In the genomic region with DNA sequence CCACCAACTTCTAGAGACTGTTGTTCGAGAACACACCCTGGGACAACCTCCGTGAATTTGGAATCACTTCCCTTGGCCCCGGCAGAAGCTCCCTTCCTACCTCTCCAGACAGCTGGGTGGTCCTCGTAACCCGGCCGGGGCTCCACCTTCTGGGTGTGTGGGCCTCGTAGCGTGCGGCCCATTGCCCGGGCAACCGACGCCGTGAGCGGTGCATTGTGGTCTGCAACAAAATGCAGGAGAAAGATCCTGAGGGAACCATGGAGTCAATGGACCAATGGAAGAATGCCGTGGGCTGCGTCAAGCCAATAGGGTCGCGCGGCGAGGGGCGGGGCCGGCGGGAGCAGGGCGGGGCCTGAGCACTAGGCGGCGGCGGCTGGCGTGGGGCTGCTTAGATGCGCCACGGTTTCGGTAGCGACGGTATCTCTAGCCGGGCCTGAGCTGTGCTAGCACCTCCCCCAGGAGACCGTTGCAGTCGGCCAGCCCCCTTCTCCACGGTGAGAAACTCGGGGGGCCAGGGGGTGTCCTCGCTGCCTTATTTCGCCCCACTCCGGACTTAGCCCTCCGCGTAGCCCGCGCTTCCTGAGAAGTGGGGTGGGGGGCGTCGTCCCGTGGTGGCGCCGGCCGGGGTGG, we compare ENCODE assay signal across 8 cellular contexts. TPM values are rescaled to one million over a fixed set of nuclear protein-coding genes. Genes with fewer than 3 reads are reported as not detected.
DNase-seq lines count a peak whose midpoint lies in the region; ATAC-seq and TF ChIP-seq lines count a peak whose summit lies in the region.

A gene (plus strand): TSS at position 391 of the 630 bp plus-strand sequence. CDS start 309 bp downstream, outside the sequence.

- CTCF ChIA-PET in mammary epithelial cell (lab: Charles Lee; ENCODE audit: low non-redundant PET): no interaction called here

- TF ChIP-seq CTCF in WERI-Rb-1 (IDR thresholded peaks at IDR 0.05; ENCODE audit: low read depth, low read length) (no peak), mammary epithelial cell (conservative IDR thresholded peaks at IDR 0.05 in 1 of 2, IDR thresholded peaks at IDR 0.05 in 1 of 2; ENCODE audit: extremely low read depth in 1 of 2, insufficient read depth in 1 of 2, low read depth in 1 of 2, low read length in 2 of 2) (no peak), smooth muscle cell (IDR thresholded peaks at IDR 0.05; ENCODE audit: borderline replicate concordance, insufficient read depth, poor library complexity, severe bottlenecking) (no peak)

- intact Hi-C loops in mammary epithelial cell (cut with micrococcal nuclease): loop anchor here (1.0 to 5.0 kb wide), 6 partner anchors 22 to 140 kb away; a partner anchor contains a TSS

- peak within 1 kb of the TSS; percentile 70 for H3K27ac ChIP-seq in WERI-Rb-1
- H3K27ac ChIP-seq in mammary epithelial cell (ENCODE audit: insufficient read depth, low read depth, low read length): peak within 1 kb of the TSS; percentile 80
- H3K27ac ChIP-seq in smooth muscle cell (ENCODE audit: low read depth): peak within 1 kb of the TSS; percentile 59

- no CpG with 5 or more reads among the region's 51 CpGs for WGBS in mammary epithelial cell (ENCODE audit: low coverage, missing lambda C conversion rate)
- under 1% methylated on average over 48 of the region's 51 CpGs for WGBS in smooth muscle cell (ENCODE audit: low lambda C conversion rate)

- peak within 1 kb of the TSS; percentile 91 for H2AFZ ChIP-seq in mammary epithelial cell (ENCODE audit: low read depth, low read length)
- H2AFZ ChIP-seq in smooth muscle cell (ENCODE audit: low read depth): peak within 1 kb of the TSS; percentile 69

- H3K79me2 ChIP-seq in mammary epithelial cell (ENCODE audit: insufficient read depth, low read length): peaks cover 62% of the 10 kb centered on the region
- H3K79me2 ChIP-seq in smooth muscle cell (ENCODE audit: low read depth): peaks cover 35% of the 10 kb centered on the region

- dilution Hi-C loops in mammary epithelial cell (cut with HindIII; ENCODE audit: low sequenced_read_pairs): loop anchor here (5.0 kb wide), 1 partner anchor 41 kb away; no protein-coding TSS in a partner anchor

- DNase-seq in ACHN: peak; percentile 99
- peak; percentile 98 for DNase-seq in NCI-H2227 (lab: John Stamatoyannopoulos, UW; ENCODE audit: unreplicated experiment)
- DNase-seq in WERI-Rb-1: peak; percentile 96
- DNase-seq in mammary epithelial cell: peak; percentile 94
- DNase-seq in iPS-NIHi11 (ENCODE audit: low spot score): peak; percentile 98
- DNase-seq in smooth muscle cell (lab: John Stamatoyannopoulos, UW; ENCODE audit: unreplicated experiment): peak; percentile 94

- H3K4me1 ChIP-seq in mammary epithelial cell (ENCODE audit: insufficient read depth, low read length) (peaks cover 14% of the 10 kb centered on the region), smooth muscle cell (ENCODE audit: low read depth) (peaks cover 24% of the 10 kb centered on the region)

- in situ Hi-C loops in ACHN (cut with HindIII; ENCODE audit: low pct_ligation_motif_present, low pct_unique_long_range_greater_than_20kb, low sequenced_read_pairs) (no loop called here), mammary epithelial cell (cut with MboI; ENCODE audit: low sequenced_read_pairs in 2 of 2) (no loop called here)

- H3K9me3 ChIP-seq in WERI-Rb-1 (ENCODE audit: severe bottlenecking) (no peaks in the 10 kb centered on the region), mammary epithelial cell (replicated peaks; ENCODE audit: insufficient read depth, low read length) (no peaks in the 10 kb centered on the region), smooth muscle cell (replicated peaks; ENCODE audit: low read depth) (no peaks in the 10 kb centered on the region)

- H3K9ac ChIP-seq in mammary epithelial cell (ENCODE audit: insufficient read depth, low read length) (peak within 1 kb of the TSS; percentile 84), smooth muscle cell (ENCODE audit: low read depth) (peak within 1 kb of the TSS; percentile 78)

- H3K4me2 ChIP-seq in mammary epithelial cell (ENCODE audit: insufficient read depth, low read depth, low read length) (peak within 1 kb of the TSS; percentile 88), smooth muscle cell (peak within 1 kb of the TSS; percentile 94)

- H4K20me1 ChIP-seq in mammary epithelial cell (ENCODE audit: insufficient read depth, low read length): peaks cover 7% of the 10 kb centered on the region
- peaks cover 18% of the 10 kb centered on the region for H4K20me1 ChIP-seq in smooth muscle cell (ENCODE audit: low read depth)

- peaks cover 12% of the 10 kb centered on the region for H3F3A ChIP-seq in smooth muscle cell (ENCODE audit: low read depth)

- ATAC-seq in GM18873 (IDR thresholded peaks at IDR 0.05; ENCODE audit: low FRiP score, unreplicated experiment) (peak; percentile 90), HG03139 (IDR thresholded peaks at IDR 0.05; ENCODE audit: unreplicated experiment) (peak; percentile 92)

- peak within 1 kb of the TSS; percentile 64 for H3K4me3 ChIP-seq in WERI-Rb-1 (ENCODE audit: low read depth, low read length)
- peak within 1 kb of the TSS; percentile 73 to 81 (median 74) for H3K4me3 ChIP-seq in mammary epithelial cell (replicated peaks in 1 of 3; ENCODE audit: insufficient read depth in 1 of 3, low read depth in 2 of 3, low read length in 3 of 3)
- H3K4me3 ChIP-seq in smooth muscle cell: peak within 1 kb of the TSS; percentile 86

- H3K27me3 ChIP-seq in WERI-Rb-1 (ENCODE audit: insufficient read depth, low read depth, severe bottlenecking): no peaks in the 10 kb centered on the region
- no peaks in the 10 kb centered on the region for H3K27me3 ChIP-seq in mammary epithelial cell (ENCODE audit: insufficient read depth, low read length)
- no peaks in the 10 kb centered on the region for H3K27me3 ChIP-seq in smooth muscle cell (ENCODE audit: low read depth)

- peaks cover 42% of the 10 kb centered on the region for H3K36me3 ChIP-seq in WERI-Rb-1
- H3K36me3 ChIP-seq in mammary epithelial cell (ENCODE audit: insufficient read depth, low read length): peaks cover 14% of the 10 kb centered on the region
- H3K36me3 ChIP-seq in smooth muscle cell (ENCODE audit: low read depth): no peaks in the 10 kb centered on the region

- BruUV-seq in mammary epithelial cell (replicated peaks; lab: Mats Ljungman, UMichigan): no TSS peak

RNA-seq across cellular contexts. Expression of the gene that starts here (rescaled TPM):
- total RNA-seq in mammary epithelial cell (100 to 1,000 TPM; 210 to 390 TPM), smooth muscle cell (403 and 502 TPM in 2 replicates)
- polyA plus RNA-seq in mammary epithelial cell (723 TPM), smooth muscle cell (497 and 616 TPM in 2 replicates)
- 177 TPM for polyA minus RNA-seq in mammary epithelial cell

Comparison
In these comparisons a context has a peak if more than half of its experiments do, and no peak if none do; other contexts are left out.
1. Peak in every context shown above with its lines: DNase-seq, ATAC-seq, H3K4me3 ChIP-seq and H3K27ac ChIP-seq.